In the genomic region with DNA sequence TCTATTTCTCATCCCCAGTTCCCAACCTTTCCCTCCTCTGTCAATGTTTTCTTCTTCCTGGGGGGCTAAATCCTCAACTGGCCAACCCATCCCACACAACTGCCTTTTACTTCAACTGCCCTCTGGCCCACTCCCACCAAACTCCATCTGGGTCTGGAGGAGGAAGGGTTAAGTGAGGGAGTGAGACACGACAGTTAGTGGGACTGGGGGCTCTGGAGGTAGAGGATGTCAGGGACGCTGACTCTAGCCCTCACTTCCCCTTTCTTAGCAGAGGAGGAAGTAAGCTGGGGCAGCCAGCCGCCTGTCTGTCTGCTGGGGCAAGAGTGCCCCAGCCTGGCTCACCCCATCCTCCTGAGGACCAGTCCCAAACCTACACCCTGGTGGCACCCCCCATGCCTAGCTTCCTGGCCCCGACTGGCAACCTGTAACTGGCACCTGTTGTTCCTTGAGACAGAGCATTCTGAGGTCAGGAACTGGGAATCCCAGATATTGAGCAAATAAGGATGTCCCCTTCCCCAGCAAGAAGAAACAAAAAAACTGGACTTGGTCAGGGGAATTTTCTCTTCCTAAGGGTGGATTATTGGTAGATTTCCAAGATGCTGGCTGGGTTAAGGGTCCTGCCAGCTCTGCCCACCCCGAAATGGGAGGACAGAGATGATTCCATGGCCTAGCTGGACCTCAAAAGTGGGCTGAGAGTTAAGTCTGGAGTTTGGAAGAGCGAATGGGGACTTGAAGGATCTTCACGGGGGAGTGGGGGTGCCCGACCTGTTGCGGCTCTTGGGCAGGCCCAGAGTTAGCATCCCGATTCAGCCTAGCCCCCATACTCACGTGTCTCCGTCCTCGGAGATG, we compare ENCODE assay signal across 8 cellular contexts. TPM values are rescaled to one million over a fixed set of nuclear protein-coding genes. Genes with fewer than 3 reads are reported as not detected.
A peak's percentile ranks its signal among the peaks of the same experiment; 100 is the strongest.
DNase-seq lines count a peak whose midpoint lies in the region; ATAC-seq and TF ChIP-seq lines count a peak whose summit lies in the region.

No MANE protein-coding gene starts in this region.

- H3K79me2 ChIP-seq in SK-N-SH (ENCODE audit: insufficient read depth), result peaks cover 21% of the 10 kb centered on the region; the same call in 1 of the 2 replicates

- peaks cover 16 to 31% of the 10 kb centered on the region in 2 experiments; a peak in 2 of 4 replicates for H3K4me1 ChIP-seq in SK-N-SH (ENCODE audit: control insufficient read depth in 1 of 2, insufficient read depth in 2 of 2, low read depth in 1 of 2, low read length in 1 of 2)
- H3K4me1 ChIP-seq in duodenal mucosa (ENCODE audit: control insufficient read depth in 1 of 2, insufficient read depth in 2 of 2, low read length in 2 of 2), result peaks cover 26 to 37% of the 10 kb centered on the region in 2 donors
- peaks cover 25 to 32% of the 10 kb centered on the region in 2 donors for H3K4me1 ChIP-seq in mucosa of rectum (ENCODE audit: control insufficient read depth in 2 of 2, insufficient read depth in 2 of 2, low read length in 2 of 2)
- peaks cover 0 to 24% of the 10 kb centered on the region in 2 donors for H3K4me1 ChIP-seq in uterus

- H3K27me3 ChIP-seq in SK-N-SH (ENCODE audit: insufficient read depth), result peaks cover 13% of the 10 kb centered on the region
- peaks cover 7 to 12% of the 10 kb centered on the region in 2 donors for H3K27me3 ChIP-seq in duodenal mucosa (ENCODE audit: control insufficient read depth in 1 of 2, insufficient read depth in 2 of 2, low read length in 2 of 2)
- H3K27me3 ChIP-seq in mucosa of rectum (ENCODE audit: control insufficient read depth in 2 of 2, insufficient read depth in 2 of 2, low read length in 2 of 2), result peaks cover 13 to 14% of the 10 kb centered on the region in 2 donors
- H3K27me3 ChIP-seq in uterus, result no peaks in the 10 kb centered on the region

- H3K9ac ChIP-seq in SK-N-SH (peak overlapping the region; percentile 80), duodenal mucosa (ENCODE audit: low read depth in 1 of 2, low read length in 2 of 2) (peak overlapping the region; percentile 92 to 97), mucosa of rectum (ENCODE audit: low read depth in 1 of 2, low read length in 2 of 2) (peak overlapping the region; percentile 81 to 88)

- H3K4me3 ChIP-seq in SK-N-SH (ENCODE audit: low read depth in 2 of 2, low read length in 1 of 2) (peak overlapping the region; percentile 74 to 89), duodenal mucosa (ENCODE audit: low read depth in 1 of 2, low read length in 2 of 2) (peak overlapping the region; percentile 90 to 96), mucosa of rectum (ENCODE audit: low read length in 2 of 2) (peak overlapping the region; percentile 80 to 87), uterus (peak overlapping the region; percentile 42 to 75)

- H3F3A ChIP-seq in SK-N-SH (replicated peaks; ENCODE audit: insufficient read depth), result peaks cover 5% of the 10 kb centered on the region

- CTCF ChIA-PET in SK-N-SH (lab: Yijun Ruan, JAX), result interaction anchor here (0.7 to 9.1 kb wide), 15 partner anchors 9 to 168 kb away, joined by 3 to 220 read pairs (median 5); a partner anchor contains a TSS

- H4K20me1 ChIP-seq in SK-N-SH (ENCODE audit: insufficient read depth), result no peaks in the 10 kb centered on the region

- TF ChIP-seq EP300 in SK-N-SH (IDR thresholded peaks at IDR 0.05; ENCODE audit: borderline replicate concordance in 1 of 2, low read depth in 1 of 2, low read length in 1 of 2), result no peak

- peak overlapping the region; percentile 94 for H3K4me2 ChIP-seq in SK-N-SH

- 8% methylated on average over 9 of the region's 13 CpGs for WGBS in SK-N-SH (ENCODE audit: low lambda C conversion rate)

- peak; percentile 26 for ATAC-seq in HG02885 (IDR thresholded peaks at IDR 0.05; ENCODE audit: poor library complexity, unreplicated experiment)

- H3K36me3 ChIP-seq in SK-N-SH (replicated peaks in 1 of 2; ENCODE audit: control insufficient read depth in 1 of 2, insufficient read depth in 2 of 2, low read length in 1 of 2) (peaks cover 0 to 10% of the 10 kb centered on the region in 2 experiments), duodenal mucosa (ENCODE audit: control insufficient read depth in 1 of 2, insufficient read depth in 2 of 2, low read length in 2 of 2) (peaks cover 9 to 25% of the 10 kb centered on the region in 2 donors), mucosa of rectum (ENCODE audit: control insufficient read depth in 2 of 2, insufficient read depth in 2 of 2, low read length in 2 of 2) (peaks cover 7 to 13% of the 10 kb centered on the region in 2 donors), uterus (no peaks in the 10 kb centered on the region)

- peak overlapping the region; percentile 72; the same call in 1 of the 2 replicates for H2AFZ ChIP-seq in SK-N-SH (ENCODE audit: low read depth)

- peak; percentile 46 for TF ChIP-seq POLR2A in GM15510 (IDR thresholded peaks at IDR 0.05; ENCODE audit: borderline replicate concordance, extremely low read depth, insufficient read length)
- TF ChIP-seq POLR2A in uterus (IDR thresholded peaks at IDR 0.05), result no peak

- TF ChIP-seq CTCF in SK-N-SH (IDR thresholded peaks at IDR 0.05) (no peak), uterus (IDR thresholded peaks at IDR 0.05) (no peak)

- peak overlapping the region in 1 of 2 experiments; percentile 56; a peak in 2 of 4 replicates for H3K27ac ChIP-seq in SK-N-SH (ENCODE audit: low read depth in 2 of 2, low read length in 1 of 2)
- peak overlapping the region; percentile 70 for H3K27ac ChIP-seq in duodenal mucosa (ENCODE audit: low read depth, low read length)
- peak overlapping the region; percentile 46 to 79 for H3K27ac ChIP-seq in mucosa of rectum (ENCODE audit: low read depth in 2 of 2, low read length in 2 of 2)
- peak overlapping the region; percentile 74 to 83 for H3K27ac ChIP-seq in uterus

- intact Hi-C loops in uterus (cut with DNase I; ENCODE audit: low total_unique reads), result no loop called here

- H3K9me2 ChIP-seq in SK-N-SH, result no peaks in the 10 kb centered on the region

- H3K9me3 ChIP-seq in SK-N-SH (no peaks in the 10 kb centered on the region), duodenal mucosa (ENCODE audit: control insufficient read depth in 1 of 2, low read length in 2 of 2) (no peaks in the 10 kb centered on the region), mucosa of rectum (ENCODE audit: control insufficient read depth in 2 of 2, low read length in 2 of 2) (no peaks in the 10 kb centered on the region), uterus (no peaks in the 10 kb centered on the region)

- POLR2A ChIA-PET in SK-N-SH (lab: Yijun Ruan, JAX), result interaction anchor here (0.7 to 1.2 kb wide), 2 partner anchors 9 to 18 kb away, joined by 3 to 4 read pairs; a partner anchor contains a TSS

- TF ChIP-seq RAD21 in SK-N-SH (IDR thresholded peaks at IDR 0.05; ENCODE audit: low read length), result no peak

- DNase-seq in SK-N-SH (peak; percentile 27), uterus (no peak), putamen (ENCODE audit: low spot score) (no peak), globus pallidus (ENCODE audit: low spot score) (no peak)

TF ChIP-seq in SK-N-SH, 30 proteins besides CTCF, POLR2A, EP300 and RAD21:
- TF ChIP-seq MEF2A (IDR thresholded peaks at IDR 0.05; ENCODE audit: borderline replicate concordance, low read depth) (no peak), JUND (IDR thresholded peaks at IDR 0.05) (no peak), MXI1 (IDR thresholded peaks at IDR 0.05; ENCODE audit: low read depth, low read length) (peak; percentile 81; the same call in 1 of the 2 replicates), FOXM1 (IDR thresholded peaks at IDR 0.05; ENCODE audit: low read depth) (no peak), NRF1 (IDR thresholded peaks at IDR 0.05; ENCODE audit: low read depth, low read length) (no peak)
TF ChIP-seq in SK-N-SH: peak in this region for 1.

RNA-seq across cellular contexts. Expression of a gene that starts 1.0 kb away (rescaled TPM):
- 5.8 and 6.4 TPM in 2 replicates for polyA plus RNA-seq in SK-N-SH (2012; rRNA removed)
- polyA plus RNA-seq in SK-N-SH (2012; cell fraction: cytosol; rRNA removed), result 4.0 and 4.4 TPM in 2 replicates
- 7.8 and 12.0 TPM in 2 replicates for polyA plus RNA-seq in SK-N-SH (2012; cell fraction: nucleus; rRNA removed)
- total RNA-seq in uterus, result 1 to 10 TPM; 1.3 to 5.9 (median 2.8) TPM

RNA-seq across cellular contexts. Expression of a gene that starts 5.9 kb away (rescaled TPM):
- 0.05 and 0.10 TPM in 2 replicates for polyA plus RNA-seq in SK-N-SH (2012; rRNA removed)
- polyA plus RNA-seq in SK-N-SH (2012; cell fraction: cytosol; rRNA removed), result 0.08 and 0.18 TPM in 2 replicates
- 0.32 and 0.50 TPM in 2 replicates for polyA plus RNA-seq in SK-N-SH (2012; cell fraction: nucleus; rRNA removed)
- total RNA-seq in uterus, result under 1 TPM in 2 of 4 donors, not detected in 2; 0.09 to 0.21 TPM

RNA-seq across cellular contexts. Expression of a gene that starts 7.0 kb away (rescaled TPM):
- 125 and 163 TPM in 2 replicates for polyA plus RNA-seq in SK-N-SH (2012; rRNA removed)
- 69.7 and 109 TPM in 2 replicates for polyA plus RNA-seq in SK-N-SH (2012; cell fraction: cytosol; rRNA removed)
- 108 and 123 TPM in 2 replicates for polyA plus RNA-seq in SK-N-SH (2012; cell fraction: nucleus; rRNA removed)
- 10 to 100 TPM in 3 of 4 donors, 1 to 10 TPM in 1; 5.9 to 39.5 (median 28.5) TPM for total RNA-seq in uterus

RNA-seq across cellular contexts. Expression of a gene that starts 17.5 kb away (rescaled TPM):
- polyA plus RNA-seq in SK-N-SH (2012; rRNA removed), result 843 and 1,069 TPM in 2 replicates
- 915 and 1,057 TPM in 2 replicates for polyA plus RNA-seq in SK-N-SH (2012; cell fraction: cytosol; rRNA removed)
- 744 and 797 TPM in 2 replicates for polyA plus RNA-seq in SK-N-SH (2012; cell fraction: nucleus; rRNA removed)
- 100 to 1,000 TPM; 336 to 897 (median 564) TPM for total RNA-seq in uterus

RNA-seq across cellular contexts. Expression of a gene that starts 41.0 kb away (rescaled TPM):
- polyA plus RNA-seq in SK-N-SH (2012; rRNA removed), result 44.5 and 49.7 TPM in 2 replicates
- polyA plus RNA-seq in SK-N-SH (2012; cell fraction: cytosol; rRNA removed), result 23.7 and 34.3 TPM in 2 replicates
- polyA plus RNA-seq in SK-N-SH (2012; cell fraction: nucleus; rRNA removed), result 72.9 and 74.9 TPM in 2 replicates
- total RNA-seq in uterus, result 100 to 1,000 TPM in 2 of 4 donors, 10 to 100 TPM in 2; 29.9 to 150 (median 95.1) TPM
